In genomic region chrX:153334654-153335295, GRCh38 we compare ENCODE assay signal across 7 cellular contexts.
DNase-seq lines count a peak whose midpoint lies in the region; ATAC-seq and TF ChIP-seq lines count a peak whose summit lies in the region.

No MANE protein-coding gene starts in this region.

- no peaks in the 10 kb centered on the region for H3K9me3 ChIP-seq in iPS-18a (ENCODE audit: control insufficient read depth, low read depth, low read length)

- no peaks in the 10 kb centered on the region for H3K27me3 Mint-ChIP-seq in stimulated activated naive CD8-positive, alpha-beta T cell treated with anti-CD3 and anti-CD28 coated beads, Interleukin-15, amount 100 ng/mL, for 72 hours

- no peak for ATAC-seq in stimulated activated naive CD8-positive, alpha-beta T cell treated with anti-CD3 and anti-CD28 coated beads, Interleukin-15, amount 100 ng/mL, for 72 hours

- H3K4me3 Mint-ChIP-seq in stimulated activated naive CD8-positive, alpha-beta T cell treated with anti-CD3 and anti-CD28 coated beads, Interleukin-15, amount 100 ng/mL, for 72 hours: peak overlapping the region; percentile 93 to 96

- peak overlapping the region; percentile 55 for H3K9ac ChIP-seq in iPS-18a (ENCODE audit: low read length)

- peaks cover 4% of the 10 kb centered on the region for H3K36me3 ChIP-seq in iPS-18a (ENCODE audit: control insufficient read depth, low read depth, low read length)

- peak overlapping the region; percentile 63 for H3K27ac ChIP-seq in HL-60 (replicated peaks)
- H3K27ac ChIP-seq in iPS-18a (ENCODE audit: low read length): no peak overlapping the region

- DNase-seq in HL-60 (ENCODE audit: low read depth in 1 of 2, low spot score in 1 of 2): no peak
- DNase-seq in activated T-cell treated with anti-CD3 and anti-CD28 coated beads, Interleukin-2, amount 50 U/mL, for 48 hours: peak; percentile 11 to 14
- DNase-seq in stimulated activated naive CD8-positive, alpha-beta T cell treated with anti-CD3 and anti-CD28 coated beads, Interleukin-15, amount 100 ng/mL, for 72 hours: no peak
- no peak for DNase-seq in NCI-H345 treated with DMSO at 0.1 percent for 48 hours (lab: John Stamatoyannopoulos, UW; ENCODE audit: unreplicated experiment)
- DNase-seq in GM10248 (ENCODE audit: extremely low spot score): no peak
- DNase-seq in NCI-H2227 treated with DMSO at 0.1 percent for 48 hours (lab: John Stamatoyannopoulos, UW): no peak

- H3K4me3 ChIP-seq in HL-60 (replicated peaks; ENCODE audit: insufficient read depth, low read length) (peak overlapping the region; percentile 67), iPS-18a (ENCODE audit: low read length) (peak overlapping the region; percentile 64)

- H3K4me1 ChIP-seq in iPS-18a (ENCODE audit: control insufficient read depth, low read depth, low read length): peaks cover 3% of the 10 kb centered on the region

- H3K9me3 Mint-ChIP-seq in stimulated activated naive CD8-positive, alpha-beta T cell treated with anti-CD3 and anti-CD28 coated beads, Interleukin-15, amount 100 ng/mL, for 72 hours: no peaks in the 10 kb centered on the region

- POLR2A ChIA-PET in GM10248 (lab: Yijun Ruan, JAX): interaction anchor here (1.1 kb wide), 1 partner anchor 302 kb away, joined by 3 read pairs; no protein-coding TSS in a partner anchor

- H3K27me3 ChIP-seq in HL-60 (ENCODE audit: insufficient read depth, poor library complexity, severe bottlenecking) (no peaks in the 10 kb centered on the region), iPS-18a (ENCODE audit: control insufficient read depth, insufficient read depth, low read length) (no peaks in the 10 kb centered on the region)

- no peak for TF ChIP-seq CTCF in HL-60 (IDR thresholded peaks at IDR 0.05; ENCODE audit: insufficient read depth, low read length)
- TF ChIP-seq CTCF in GM10248 (IDR thresholded peaks at IDR 0.05; ENCODE audit: control extremely low read depth, extremely low read depth, low read depth, missing control alignments): no peak

- CTCF ChIA-PET in GM10248 (lab: Yijun Ruan, JAX): no interaction called here

- H3K4me1 Mint-ChIP-seq in stimulated activated naive CD8-positive, alpha-beta T cell treated with anti-CD3 and anti-CD28 coated beads, Interleukin-15, amount 100 ng/mL, for 72 hours: peaks cover 50% of the 10 kb centered on the region

- H3K27ac Mint-ChIP-seq in stimulated activated naive CD8-positive, alpha-beta T cell treated with anti-CD3 and anti-CD28 coated beads, Interleukin-15, amount 100 ng/mL, for 72 hours: peak overlapping the region; percentile 90 to 93

Comparison
In these comparisons a context has a peak if more than half of its experiments do, and no peak if none do; other contexts are left out.
1. DNase-seq: peak in activated T-cell treated with anti-CD3 and anti-CD28 coated beads, Interleukin-2, amount 50 U/mL, for 48 hours (2 of 2); none in HL-60 (0 of 2), stimulated activated naive CD8-positive, alpha-beta T cell treated with anti-CD3 and anti-CD28 coated beads, Interleukin-15, amount 100 ng/mL, for 72 hours (0 of 2), NCI-H345 treated with DMSO at 0.1 percent for 48 hours (single experiment), GM10248 (single experiment) and NCI-H2227 treated with DMSO at 0.1 percent for 48 hours (single experiment).